Comparison of ENCODE assay signal across 11 cellular contexts in genomic region chrX:72130762-72131231, GRCh38. TPM values are rescaled to one million over a fixed set of nuclear protein-coding genes. Genes with fewer than 3 reads are reported as not detected.
DNase-seq lines count a peak whose midpoint lies in the region; ATAC-seq and TF ChIP-seq lines count a peak whose summit lies in the region.
"Had no signal": no experiment of that assay in that cellular context is flagged by ENCODE, and none has a peak within 500 bp of the region (broad histone marks: within the 10 kb centered on the region; RNA-seq: fewer than 3 reads in every experiment).

No MANE protein-coding gene starts in this region.

- H3K27ac ChIP-seq in right cardiac atrium (ENCODE audit: low read length) = no peak overlapping the region
- H3K27ac ChIP-seq in rectal smooth muscle tissue (ENCODE audit: low read depth, low read length) = peak overlapping the region; percentile 61

- H3K36me3 Mint-ChIP-seq in immature natural killer cell (no peaks in the 10 kb centered on the region), HFFc6 (ENCODE audit: low read depth) (no peaks in the 10 kb centered on the region)

- H3K4me3 ChIP-seq in BJ (ENCODE audit: low read depth, low read length) = peak overlapping the region; percentile 54
- H3K4me3 ChIP-seq in WI38 (ENCODE audit: low read depth, low read length) = peak overlapping the region; percentile 58
- H3K4me3 ChIP-seq in right cardiac atrium (ENCODE audit: low read length) = peak overlapping the region; percentile 59
- H3K4me3 ChIP-seq in rectal smooth muscle tissue (ENCODE audit: low read length) = peak overlapping the region; percentile 60

- ATAC-seq in right cardiac atrium (no peak), HG03571 (IDR thresholded peaks at IDR 0.05; ENCODE audit: unreplicated experiment) (no peak)

- POLR2A ChIA-PET in BJ (lab: Charles Lee) = interaction anchor here (0.6 kb wide), 1 partner anchor 112 kb away, joined by 13 read pairs; no protein-coding TSS in a partner anchor

- TF ChIP-seq CTCF in BJ (IDR thresholded peaks at IDR 0.05; ENCODE audit: insufficient read depth, low read depth, low read length) (no peak), WI38 (IDR thresholded peaks at IDR 0.05; ENCODE audit: low read depth, low read length) (no peak), HFFc6 (IDR thresholded peaks at IDR 0.05) (no peak)

- peak overlapping the region in 2 of 5 donors; percentile 58 to 69 for H3K4me3 Mint-ChIP-seq in immature natural killer cell
- H3K4me3 Mint-ChIP-seq in HFFc6 = no peak overlapping the region

- CTCF ChIA-PET in BJ (lab: Yijun Ruan, JAX) = interaction anchor here (1.2 to 1.8 kb wide), 5 partner anchors 22 to 129 kb away, joined by 3 to 5 read pairs (median 4); no protein-coding TSS in a partner anchor

- H3K27me3 Mint-ChIP-seq in immature natural killer cell (ENCODE audit: low read depth in 3 of 3) (peaks cover 2 to 7% (median 3%) of the 10 kb centered on the region in 3 donors), HFFc6 (ENCODE audit: insufficient read depth) (peaks cover 8% of the 10 kb centered on the region; the same call in 1 of the 2 replicates)

- H3K27ac Mint-ChIP-seq in immature natural killer cell = no peak overlapping the region
- no peak overlapping the region for H3K27ac Mint-ChIP-seq in HFFc6

- H3K27me3 ChIP-seq in BJ (ENCODE audit: control insufficient read depth, insufficient read depth, low read length) (no peaks in the 10 kb centered on the region), right cardiac atrium (ENCODE audit: control insufficient read depth, insufficient read depth) (no peaks in the 10 kb centered on the region), rectal smooth muscle tissue (ENCODE audit: control insufficient read depth, insufficient read depth, low read length) (peaks cover 5% of the 10 kb centered on the region)

- no peak for DNase-seq in BJ (ENCODE audit: low read depth)
- peak in 2 of 3 donors; percentile 29 to 69 for DNase-seq in right cardiac atrium
- DNase-seq in NCI-H146 treated with DMSO at 0.1 percent for 48 hours (lab: John Stamatoyannopoulos, UW; ENCODE audit: unreplicated experiment) = no peak
- no peak for DNase-seq in immature natural killer cell
- no peak for DNase-seq in HFFc6
- DNase-seq: activated CD4-positive, alpha-beta T cell treated with anti-CD3 and anti-CD28 coated beads for 1 hour; DMS79 treated with DMSO at 0.1 percent for 48 hours; Karpas-422 had no signal

- H3K9me3 Mint-ChIP-seq in immature natural killer cell (peaks cover 0 to 1% (median 0%) of the 10 kb centered on the region in 6 donors), HFFc6 (no peaks in the 10 kb centered on the region)

- H3K4me1 Mint-ChIP-seq in immature natural killer cell (peaks cover 15 to 21% of the 10 kb centered on the region in 2 donors), HFFc6 (ENCODE audit: low read depth) (peaks cover 14% of the 10 kb centered on the region)

- no peaks in the 10 kb centered on the region for H3K36me3 ChIP-seq in BJ (ENCODE audit: control insufficient read depth, insufficient read depth, low read length)
- no peaks in the 10 kb centered on the region for H3K36me3 ChIP-seq in rectal smooth muscle tissue (ENCODE audit: control insufficient read depth, insufficient read depth, low read length)

- H3K9me3 ChIP-seq in right cardiac atrium (ENCODE audit: control insufficient read depth, low read length) = no peaks in the 10 kb centered on the region

- H3K9ac ChIP-seq in rectal smooth muscle tissue (ENCODE audit: low read length) = no peak overlapping the region

- peaks cover 3% of the 10 kb centered on the region for H3K4me1 ChIP-seq in right cardiac atrium (ENCODE audit: control insufficient read depth, insufficient read depth, low read length)
- peaks cover 11% of the 10 kb centered on the region for H3K4me1 ChIP-seq in rectal smooth muscle tissue (ENCODE audit: control insufficient read depth, insufficient read depth, low read length)

- intact Hi-C loops in right cardiac atrium (cut with DNase I) = loop anchor here in 1 of 4 donors (5.0 kb wide), 1 partner anchor 218 kb away; the partner anchor contains the start of gene NHSL2

- WGBS in right cardiac atrium = 27% methylated on average over 29 of the region's 29 CpGs

RNA-seq across cellular contexts. Expression of gene RTL5, which starts 0.9 kb away (rescaled TPM):
- polyA plus RNA-seq in BJ (2011; rRNA removed) (1.3 and 1.5 TPM in 2 replicates), right cardiac atrium (2.7 TPM), immature natural killer cell (under 1 TPM; 0.10 to 0.19 (median 0.16) TPM)
- 3.6 TPM in 2 replicates for polyA minus RNA-seq in BJ (2011; rRNA and poly(A)+ RNA removed)
- 1 to 10 TPM; 3.0 to 5.7 (median 4.2) TPM for total RNA-seq in right cardiac atrium
- 1 to 10 TPM; 1.5 to 2.0 (median 1.9) TPM for total RNA-seq in HFFc6 (2021; fragmentation: NEBNext Ultra II Directional; extraction: Animal tissue kit (Norgen Biotek cat#: 25700))

RNA-seq across cellular contexts. Expression of gene PIN4, which starts 50.8 kb away (rescaled TPM):
- 6.5 and 15.3 TPM in 2 replicates for polyA plus RNA-seq in BJ (2011; rRNA removed)
- polyA minus RNA-seq in BJ (2011; rRNA and poly(A)+ RNA removed) = 0.57 and 0.87 TPM in 2 replicates
- total RNA-seq in right cardiac atrium = 10 to 100 TPM in 3 of 4 donors, 1 to 10 TPM in 1; 8.9 to 13.2 (median 10.5) TPM
- polyA plus RNA-seq in right cardiac atrium = 22.4 TPM
- 10 to 100 TPM; 33.2 to 46.4 (median 33.3) TPM for polyA plus RNA-seq in immature natural killer cell
- 1 to 10 TPM; 3.0 to 6.7 (median 4.4) TPM for total RNA-seq in HFFc6 (2021; fragmentation: NEBNext Ultra II Directional; extraction: Animal tissue kit (Norgen Biotek cat#: 25700))

Comparison
In these comparisons a context has a peak if more than half of its experiments do, and no peak if none do; other contexts are left out.
1. DNase-seq: peak in right cardiac atrium (2 of 3); none in BJ (single experiment), NCI-H146 treated with DMSO at 0.1 percent for 48 hours (single experiment), immature natural killer cell (0 of 3) and HFFc6 (single experiment).
2. Peak in every context shown above with its lines, with median percentiles within 50 percentile points of each other: H3K4me3 ChIP-seq.